Comparison of ENCODE assay signal across 8 cellular contexts in genomic region chr9:20623021-20623747, GRCh38. TPM values are rescaled to one million over a fixed set of nuclear protein-coding genes. Genes with fewer than 3 reads are reported as not detected.
DNase-seq lines count a peak whose midpoint lies in the region; ATAC-seq, FAIRE-seq and TF ChIP-seq lines count a peak whose summit lies in the region.

No MANE protein-coding gene starts in this region.

- H3K4me3 ChIP-seq in keratinocyte (ENCODE audit: control insufficient read depth in 2 of 3, extremely low read depth in 1 of 3, insufficient read depth in 2 of 3, low read depth in 1 of 3, low read length in 3 of 3) = peak overlapping the region; percentile 78 to 93 (median 90)

- H3K36me3 ChIP-seq in keratinocyte (ENCODE audit: control insufficient read depth in 2 of 2, extremely low read depth in 1 of 2, insufficient read depth in 2 of 2, low read length in 2 of 2) = no peaks in the 10 kb centered on the region

- H2AFZ ChIP-seq in keratinocyte (ENCODE audit: control insufficient read depth, low read length) = peak overlapping the region; percentile 74

- H3K79me2 ChIP-seq in keratinocyte (ENCODE audit: control insufficient read depth, insufficient read depth, low read length) = no peaks in the 10 kb centered on the region

- H3K9ac ChIP-seq in keratinocyte (ENCODE audit: control insufficient read depth, extremely low read depth, insufficient read depth, low read length) = peak overlapping the region; percentile 77

- H3K4me2 ChIP-seq in keratinocyte (ENCODE audit: control insufficient read depth, extremely low read depth, insufficient read depth, low read depth, low read length) = peak overlapping the region; percentile 83

- H3K9me1 ChIP-seq in keratinocyte (ENCODE audit: control insufficient read depth, extremely low read depth, insufficient read depth, low read length) = no peaks in the 10 kb centered on the region

- H3K9me3 ChIP-seq in keratinocyte (ENCODE audit: control insufficient read depth, low read depth, low read length) = no peaks in the 10 kb centered on the region

- dilution Hi-C loops in keratinocyte (cut with MboI; ENCODE audit: extremely low pct_ligation_motif_present, low sequenced_read_pairs) = no loop called here

- no peak for FAIRE-seq in keratinocyte (lab: Jason Lieb, UNC)

- H3K27ac ChIP-seq in keratinocyte (ENCODE audit: control insufficient read depth, insufficient read depth, low read length) = peak overlapping the region; percentile 53

- ATAC-seq in HG03025 (IDR thresholded peaks at IDR 0.05; ENCODE audit: low FRiP score, unreplicated experiment) = peak; percentile 3

- in situ Hi-C loops in G401 (cut with HindIII; ENCODE audit: low sequenced_read_pairs) = no loop called here

- H3K4me1 ChIP-seq in keratinocyte (ENCODE audit: control insufficient read depth, extremely low read depth, insufficient read depth, low read length) = peaks cover 10% of the 10 kb centered on the region

- H4K20me1 ChIP-seq in keratinocyte (ENCODE audit: control insufficient read depth, extremely low read depth, insufficient read depth, low read length) = no peaks in the 10 kb centered on the region

- DNase-seq in G401 (ENCODE audit: low spot score) (peak; percentile 44), T follicular helper cell (ENCODE audit: low read depth) (peak; percentile 55), astrocyte of the hippocampus (ENCODE audit: low read depth, low spot score) (peak; percentile 33), keratinocyte (ENCODE audit: low read depth, low spot score) (no peak), amniotic stem cell (lab: John Stamatoyannopoulos, UW) (no peak), HuH-7 (ENCODE audit: low spot score) (no peak)
- peak; percentile 67 for DNase-seq in stimulated activated CD4-positive, alpha-beta T cell treated with anti-CD3 and anti-CD28 coated beads, Interleukin-15, amount 100 ng/mL, for 24 hours

- H3K27me3 ChIP-seq in keratinocyte (ENCODE audit: control insufficient read depth, extremely low read depth, insufficient read depth, low read length) = peaks cover 6% of the 10 kb centered on the region

- no peak for TF ChIP-seq CTCF in keratinocyte (optimal IDR thresholded peaks at IDR 0.05 in 1 of 3, IDR thresholded peaks at IDR 0.05 in 1 of 3, conservative IDR thresholded peaks at IDR 0.05 in 1 of 3; ENCODE audit: extremely low read depth in 1 of 3, insufficient read depth in 2 of 3, low read length in 3 of 3)

RNA-seq across cellular contexts. Expression of gene MLLT3, which starts 0.9 kb away (rescaled TPM):
- total RNA-seq in G401 (2014; rRNA removed; shearing (Covaris generic)) = 0.27 and 1.4 TPM in 2 replicates
- 10.6 to 17.0 TPM (median 15.1 TPM) in 3 replicates for polyA plus RNA-seq in keratinocyte
- polyA plus RNA-seq in keratinocyte (2011; ENCODE audit: low read depth) = 8.2 TPM
- polyA plus RNA-seq in keratinocyte (2011; cell fraction: cytosol; rRNA removed) = 14.0 and 25.0 TPM in 2 replicates
- 10.9 and 11.1 TPM in 2 replicates for polyA plus RNA-seq in keratinocyte (2011; cell fraction: nucleus; rRNA removed)
- 10.8 and 11.3 TPM in 2 replicates for polyA plus RNA-seq in keratinocyte (2012; ENCODE audit: low replicate concordance)
- 9.1 to 19.1 TPM (median 11.9 TPM) in 3 replicates for polyA minus RNA-seq in keratinocyte
- 9.8 TPM for polyA minus RNA-seq in keratinocyte (2011; cell fraction: cytosol; rRNA and poly(A)+ RNA removed)
- 6.0 and 11.6 TPM in 2 replicates for polyA minus RNA-seq in keratinocyte (2011; cell fraction: nucleus; rRNA and poly(A)+ RNA removed)

Comparison
In these comparisons a context has a peak if more than half of its experiments do, and no peak if none do; other contexts are left out.
1. DNase-seq: peak in G401 (single experiment), T follicular helper cell (single experiment), astrocyte of the hippocampus (single experiment) and stimulated activated CD4-positive, alpha-beta T cell treated with anti-CD3 and anti-CD28 coated beads, Interleukin-15, amount 100 ng/mL, for 24 hours (single experiment); none in keratinocyte (single experiment), amniotic stem cell (single experiment) and HuH-7 (single experiment).